ENCODE assay signal across 18 cellular contexts in genomic region chr18:44834867-44835469, GRCh38.
DNase-seq lines count a peak whose midpoint lies in the region; ATAC-seq and TF ChIP-seq lines count a peak whose summit lies in the region.
"Had no signal": no experiment of that assay in that cellular context is flagged by ENCODE, and none has a peak within 500 bp of the region (broad histone marks: within the 10 kb centered on the region; RNA-seq: fewer than 3 reads in every experiment).

No MANE protein-coding gene starts in this region.

- no peak for ATAC-seq in natural killer cell treated with Interleukin-12 subunit alpha and Interleukin-12 subunit beta and Interleukin-15 and Interleukin-18, amount 100 ng/mL, for 72 hours
- no peak for ATAC-seq in natural killer cell
- no peak for ATAC-seq in central memory CD8-positive, alpha-beta T cell (replicated peaks; ENCODE audit: extremely low read depth, poor library complexity, severe bottlenecking)
- ATAC-seq in GM21786 (IDR thresholded peaks at IDR 0.05; ENCODE audit: unreplicated experiment): no peak
- ATAC-seq: activated T-cell treated with anti-CD3 and anti-CD28 coated beads, Interleukin-2, amount 50 U/mL, for 4 hours had no signal

- H3K4me1 Mint-ChIP-seq in natural killer cell treated with Interleukin-12 subunit alpha and Interleukin-12 subunit beta and Interleukin-15 and Interleukin-18, amount 100 ng/mL, for 72 hours (ENCODE audit: low read depth in 2 of 2): peaks cover 43 to 61% of the 10 kb centered on the region in 2 donors
- H3K4me1 Mint-ChIP-seq in natural killer cell: peaks cover 53 to 68% of the 10 kb centered on the region in 2 donors
- peaks cover 28% of the 10 kb centered on the region for H3K4me1 Mint-ChIP-seq in central memory CD8-positive, alpha-beta T cell
- H3K4me1 Mint-ChIP-seq in neural crest cell: peaks cover 71% of the 10 kb centered on the region

- H3K27ac Mint-ChIP-seq in natural killer cell treated with Interleukin-12 subunit alpha and Interleukin-12 subunit beta and Interleukin-15 and Interleukin-18, amount 100 ng/mL, for 72 hours: peak overlapping the region; percentile 7 to 66
- H3K27ac Mint-ChIP-seq in natural killer cell (peak overlapping the region in 1 of 2 donors; percentile 61), neural crest cell (ENCODE audit: unreplicated experiment) (peak overlapping the region; percentile 54)
- H3K27ac Mint-ChIP-seq in central memory CD8-positive, alpha-beta T cell (ENCODE audit: low read depth): peak overlapping the region; percentile 9
- H3K27ac Mint-ChIP-seq: activated naive CD8-positive, alpha-beta T cell treated with anti-CD3 and anti-CD28 coated beads for 36 hours; stimulated activated naive CD8-positive, alpha-beta T cell treated with anti-CD3 and anti-CD28 coated beads, Interleukin-15, Interleukin-2, amounts not matched to agents 100 ng/mL and 50 ng/mL, for 24 hours had no signal

- intact Hi-C loops in natural killer cell (cut with micrococcal nuclease): loop anchor here (5.0 kb wide), 5 partner anchors 52 to 328 kb away; partner anchors contain the start of gene SETBP1

- H3K4me3 Mint-ChIP-seq in natural killer cell treated with Interleukin-12 subunit alpha and Interleukin-12 subunit beta and Interleukin-15 and Interleukin-18, amount 100 ng/mL, for 72 hours: no peak overlapping the region
- no peak overlapping the region for H3K4me3 Mint-ChIP-seq in natural killer cell
- no peak overlapping the region for H3K4me3 Mint-ChIP-seq in central memory CD8-positive, alpha-beta T cell
- peak overlapping the region; percentile 3 for H3K4me3 Mint-ChIP-seq in neural crest cell
- H3K4me3 Mint-ChIP-seq: activated naive CD8-positive, alpha-beta T cell treated with anti-CD3 and anti-CD28 coated beads for 36 hours; activated T-cell treated with anti-CD3 and anti-CD28 coated beads, Interleukin-2, amount 50 U/mL, for 4 hours; stimulated activated naive CD8-positive, alpha-beta T cell treated with anti-CD3 and anti-CD28 coated beads, Interleukin-15, Interleukin-2, amounts not matched to agents 100 ng/mL and 50 ng/mL, for 24 hours had no signal

- no peaks in the 10 kb centered on the region for H3K9me3 Mint-ChIP-seq in natural killer cell treated with Interleukin-12 subunit alpha and Interleukin-12 subunit beta and Interleukin-15 and Interleukin-18, amount 100 ng/mL, for 72 hours
- no peaks in the 10 kb centered on the region for H3K9me3 Mint-ChIP-seq in natural killer cell
- H3K9me3 Mint-ChIP-seq in central memory CD8-positive, alpha-beta T cell: no peaks in the 10 kb centered on the region
- H3K9me3 Mint-ChIP-seq in neural crest cell: no peaks in the 10 kb centered on the region
- H3K9me3 Mint-ChIP-seq: activated naive CD8-positive, alpha-beta T cell treated with anti-CD3 and anti-CD28 coated beads for 36 hours; activated T-cell treated with anti-CD3 and anti-CD28 coated beads, Interleukin-2, amount 50 U/mL, for 4 hours; stimulated activated naive CD8-positive, alpha-beta T cell treated with anti-CD3 and anti-CD28 coated beads, Interleukin-15, Interleukin-2, amounts not matched to agents 100 ng/mL and 50 ng/mL, for 24 hours had no signal

- DNase-seq in natural killer cell treated with Interleukin-12 subunit alpha and Interleukin-12 subunit beta and Interleukin-15 and Interleukin-18, amount 100 ng/mL, for 72 hours (ENCODE audit: low spot score): no peak
- no peak for DNase-seq in natural killer cell
- DNase-seq in central memory CD8-positive, alpha-beta T cell (ENCODE audit: low spot score in 2 of 2): no peak
- DNase-seq in neural crest cell (ENCODE audit: low read depth, low spot score): no peak
- no peak for DNase-seq in NCI-H1105 (lab: John Stamatoyannopoulos, UW)
- DNase-seq in pons (ENCODE audit: low spot score): no peak
- no peak for DNase-seq in stimulated activated CD4-positive, alpha-beta T cell treated with anti-CD3 and anti-CD28 coated beads, Interleukin-4, amount 100 ng/mL, for 4 hours
- DNase-seq: activated CD4-positive, alpha-beta T cell treated with anti-CD3 and anti-CD28 coated beads, Interleukin-2, amount 50 U/mL, for 4 hours; activated naive CD8-positive, alpha-beta T cell treated with anti-CD3 and anti-CD28 coated beads for 36 hours; activated T-cell treated with anti-CD3 and anti-CD28 coated beads, Interleukin-2, amount 50 U/mL, for 4 hours; esophagus squamous epithelium; GM23248; NCI-H1105 treated with DMSO at 0.1 percent for 48 hours; NCI-H226; SJCRH30; spleen had no signal

- H3K36me3 Mint-ChIP-seq in natural killer cell treated with Interleukin-12 subunit alpha and Interleukin-12 subunit beta and Interleukin-15 and Interleukin-18, amount 100 ng/mL, for 72 hours: no peaks in the 10 kb centered on the region
- H3K36me3 Mint-ChIP-seq in natural killer cell: no peaks in the 10 kb centered on the region
- H3K36me3 Mint-ChIP-seq in central memory CD8-positive, alpha-beta T cell (ENCODE audit: insufficient read depth): no peaks in the 10 kb centered on the region
- peaks cover 4% of the 10 kb centered on the region for H3K36me3 Mint-ChIP-seq in neural crest cell (ENCODE audit: low read depth)
- H3K36me3 Mint-ChIP-seq: activated naive CD8-positive, alpha-beta T cell treated with anti-CD3 and anti-CD28 coated beads for 36 hours had no signal

- H3K27me3 Mint-ChIP-seq in natural killer cell treated with Interleukin-12 subunit alpha and Interleukin-12 subunit beta and Interleukin-15 and Interleukin-18, amount 100 ng/mL, for 72 hours: no peaks in the 10 kb centered on the region
- no peaks in the 10 kb centered on the region for H3K27me3 Mint-ChIP-seq in natural killer cell (ENCODE audit: low read depth in 2 of 2)
- no peaks in the 10 kb centered on the region for H3K27me3 Mint-ChIP-seq in central memory CD8-positive, alpha-beta T cell
- H3K27me3 Mint-ChIP-seq in neural crest cell (ENCODE audit: low read depth): no peaks in the 10 kb centered on the region
- H3K27me3 Mint-ChIP-seq: stimulated activated naive CD8-positive, alpha-beta T cell treated with anti-CD3 and anti-CD28 coated beads, Interleukin-15, Interleukin-2, amounts not matched to agents 100 ng/mL and 50 ng/mL, for 24 hours had no signal

- TF ChIP-seq CTCF in natural killer cell (IDR thresholded peaks at IDR 0.05): no peak
- TF ChIP-seq CTCF in neural crest cell (conservative IDR thresholded peaks at IDR 0.05): no peak
